24 cellular contexts compared by ENCODE assay signal in the genomic region with DNA sequence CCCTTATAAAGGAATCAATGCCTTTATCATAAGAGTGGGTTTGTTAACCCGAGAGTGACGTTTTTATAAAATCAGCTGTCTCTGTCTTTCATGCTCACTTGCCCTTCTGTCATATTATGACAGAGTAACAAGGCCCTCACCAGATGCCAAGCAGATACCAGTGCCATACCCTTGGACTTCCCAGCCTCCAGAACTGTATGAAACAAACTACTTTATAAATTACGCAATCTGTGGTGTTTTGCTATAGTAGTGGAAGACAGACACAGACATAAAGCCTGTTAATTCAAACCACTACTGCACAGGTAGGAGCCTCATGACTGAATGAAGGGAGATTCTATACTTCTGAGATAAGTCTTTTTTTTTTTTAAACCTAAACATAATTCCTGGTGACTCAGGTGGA. TPM values are rescaled to one million over a fixed set of nuclear protein-coding genes. Genes with fewer than 3 reads are reported as not detected.
DNase-seq lines count a peak whose midpoint lies in the region; ATAC-seq, FAIRE-seq and TF ChIP-seq lines count a peak whose summit lies in the region.
"Had no signal": no experiment of that assay in that cellular context is flagged by ENCODE, and none has a peak within 500 bp of the region (broad histone marks: within the 10 kb centered on the region; RNA-seq: fewer than 3 reads in every experiment).

No MANE protein-coding gene starts in this region.

- WGBS in IMR-90 (ENCODE audit: extremely low coverage in 2 of 2, insufficient read length in 1 of 2), 2 experiments, result no CpG with 5 or more reads among the region's 3 CpGs
- WGBS in K562 (ENCODE audit: insufficient coverage, low coverage, missing lambda C conversion rate), result 37% methylated on average over 3 of the region's 3 CpGs

- TF ChIP-seq POLR2A in IMR-90 (IDR thresholded peaks at IDR 0.05; ENCODE audit: low read depth, low read length) (no peak), K562 (conservative IDR thresholded peaks at IDR 0.05) (no peak)

- no peak for FAIRE-seq in K562 (lab: Jason Lieb, UNC)
- FAIRE-seq: A549, D721Med, GM12878, GM19239, H54 had no signal

- CTCF ChIA-PET in IMR-90 (lab: Yijun Ruan, JAX), result no interaction called here
- CTCF ChIA-PET in K562 (lab: Yijun Ruan, JAX; ENCODE audit: low intra/inter-chr PET ratio), result no interaction called here

- no peak overlapping the region for H3K56ac ChIP-seq in IMR-90 (ENCODE audit: extremely low read depth, insufficient read depth, low read length)

- H3K9me1 ChIP-seq in IMR-90 (ENCODE audit: insufficient read depth, low read length) (no peaks in the 10 kb centered on the region), K562 (ENCODE audit: control insufficient read depth, insufficient read depth, low read length) (no peaks in the 10 kb centered on the region)

- H3K27me3 ChIP-seq in IMR-90 (ENCODE audit: control insufficient read depth, insufficient read depth, low read length) (no peaks in the 10 kb centered on the region), K562 (ENCODE audit: control insufficient read depth in 2 of 2, insufficient read depth in 2 of 2, low read length in 2 of 2) (no peaks in the 10 kb centered on the region), osteoblast (ENCODE audit: insufficient read depth, low read length) (no peaks in the 10 kb centered on the region)
- H3K27me3 ChIP-seq: BE2C; BLaER1 treated with 17β-estradiol and CSF1 and Interleukin-3, amounts not matched to agents 10 nM and 100 nM had no signal

- no peak overlapping the region for H2AK9ac ChIP-seq in IMR-90 (replicated peaks; ENCODE audit: low read depth, low read length, poor library complexity)

- no peak overlapping the region for H3K4ac ChIP-seq in IMR-90 (ENCODE audit: low read depth, low read length)

- no peak for DNase-seq in IMR-90
- DNase-seq in K562 (ENCODE audit: extremely low read depth in 1 of 4, low spot score in 3 of 4), result no peak
- peak; percentile 19 for DNase-seq in osteoblast (ENCODE audit: insufficient read length, low spot score, missing footprints)
- DNase-seq: 8988T; ACHN; AML-193; BE2C; CD4-positive, alpha-beta T cell; CD8-positive, alpha-beta memory T cell; DMS 273 treated with DMSO at 0.1 percent for 48 hours; DMS79; EL; GDM1; HFFc6 had no signal

- no peak overlapping the region for H2BK5ac ChIP-seq in IMR-90 (ENCODE audit: low read depth, low read length, poor library complexity, severe bottlenecking)

- H3K79me2 ChIP-seq in K562 (ENCODE audit: control insufficient read depth, insufficient read depth, low read length), result no peaks in the 10 kb centered on the region
- no peaks in the 10 kb centered on the region for H3K79me2 ChIP-seq in osteoblast (ENCODE audit: insufficient read depth, low read length)

- H3K4me3 ChIP-seq in IMR-90 (ENCODE audit: insufficient read depth, low read depth, low read length) (no peak overlapping the region), K562 (no peak overlapping the region), osteoblast (ENCODE audit: insufficient read depth, low read length) (no peak overlapping the region)
- H3K4me3 ChIP-seq: A549; BLaER1 treated with 17β-estradiol and CSF1 and Interleukin-3, amounts not matched to agents 10 nM and 100 nM; GM12878; GM23338; HAP-1 had no signal

- intact Hi-C loops in IMR-90 (cut with micrococcal nuclease) (no loop called here), K562 (cut with micrococcal nuclease) (no loop called here)

- H3K23ac ChIP-seq in IMR-90 (ENCODE audit: low read depth, low read length), result no peak overlapping the region

- H3K4me1 ChIP-seq in IMR-90 (ENCODE audit: control insufficient read depth, insufficient read depth, low read length), result no peaks in the 10 kb centered on the region
- H3K4me1 ChIP-seq in K562 (replicated peaks in 1 of 2; ENCODE audit: control insufficient read depth in 2 of 2, insufficient read depth in 2 of 2, low read length in 2 of 2), result no peaks in the 10 kb centered on the region
- no peaks in the 10 kb centered on the region for H3K4me1 ChIP-seq in osteoblast (ENCODE audit: insufficient read depth, low read length)
- H3K4me1 ChIP-seq: A549; BE2C; BLaER1 treated with 17β-estradiol and CSF1 and Interleukin-3, amounts not matched to agents 10 nM and 100 nM; HAP-1 had no signal

- BruUV-seq in IMR-90 (replicated peaks; lab: Mats Ljungman, UMichigan) (no TSS peak), K562 (replicated peaks; lab: Mats Ljungman, UMichigan) (no TSS peak)

- H3K36me3 ChIP-seq in IMR-90 (ENCODE audit: control insufficient read depth, insufficient read depth, low read length), result no peaks in the 10 kb centered on the region; the same call in 1 of the 2 replicates
- H3K36me3 ChIP-seq in K562 (ENCODE audit: control insufficient read depth, insufficient read depth, low read length), result no peaks in the 10 kb centered on the region
- H3K36me3 ChIP-seq in osteoblast (ENCODE audit: insufficient read depth, low read length), result no peaks in the 10 kb centered on the region
- H3K36me3 ChIP-seq: BE2C, HAP-1 had no signal

- no peak overlapping the region for H3K18ac ChIP-seq in IMR-90 (ENCODE audit: low read depth, low read length)

- no peak for TF ChIP-seq EP300 in K562 (IDR thresholded peaks at IDR 0.05; ENCODE audit: low read length)

- H2AFZ ChIP-seq in IMR-90 (replicated peaks; ENCODE audit: low read length, poor library complexity) (no peak overlapping the region), K562 (ENCODE audit: low read depth, low read length) (no peak overlapping the region), osteoblast (ENCODE audit: low read length) (no peak overlapping the region)
- H2AFZ ChIP-seq: GM23338 had no signal

- H3K27ac ChIP-seq in IMR-90 (ENCODE audit: insufficient read depth, low read length) (no peak overlapping the region), K562 (ENCODE audit: extremely low read depth, low read depth, low read length) (no peak overlapping the region), osteoblast (ENCODE audit: low read depth, low read length) (no peak overlapping the region)
- H3K27ac ChIP-seq: A549; BLaER1 treated with 17β-estradiol and CSF1 and Interleukin-3, amounts not matched to agents 10 nM and 100 nM had no signal

- ATAC-seq in IMR-90 (ENCODE audit: low read depth) (no peak), K562 (no peak), HG03139 (IDR thresholded peaks at IDR 0.05; ENCODE audit: unreplicated experiment) (no peak), GM19328 (IDR thresholded peaks at IDR 0.05; ENCODE audit: unreplicated experiment) (no peak)
- ATAC-seq: A549, GM12878, GM23338 had no signal

- no peak overlapping the region for H2BK15ac ChIP-seq in IMR-90 (ENCODE audit: low read depth, low read length)

- TF ChIP-seq RAD21 in IMR-90 (IDR thresholded peaks at IDR 0.05; ENCODE audit: low read length), result no peak
- TF ChIP-seq RAD21 in K562 (CRISPR knock-in tag; conservative IDR thresholded peaks at IDR 0.05 in 1 of 2, IDR thresholded peaks at IDR 0.05 in 1 of 2), result no peak

- no peak overlapping the region for H4K91ac ChIP-seq in IMR-90 (ENCODE audit: insufficient read depth, low read depth, low read length)

- H3K9ac ChIP-seq in IMR-90 (ENCODE audit: low read depth, low read length) (no peak overlapping the region), K562 (ENCODE audit: insufficient read depth in 1 of 2, low read depth in 2 of 2, low read length in 2 of 2) (no peak overlapping the region)
- H3K9ac ChIP-seq: BLaER1 treated with 17β-estradiol and CSF1 and Interleukin-3, amounts not matched to agents 10 nM and 100 nM had no signal

- H4K20me1 ChIP-seq in IMR-90 (ENCODE audit: insufficient read depth, low read length) (no peaks in the 10 kb centered on the region), K562 (replicated peaks; ENCODE audit: control insufficient read depth, insufficient read depth, low read length) (no peaks in the 10 kb centered on the region), osteoblast (ENCODE audit: insufficient read depth, low read length) (no peaks in the 10 kb centered on the region)
- H4K20me1 ChIP-seq: BLaER1 treated with 17β-estradiol and CSF1 and Interleukin-3, amounts not matched to agents 10 nM and 100 nM had no signal

- no peak overlapping the region for H2AK5ac ChIP-seq in IMR-90 (ENCODE audit: low read depth, low read length)

- no peak overlapping the region for H2BK20ac ChIP-seq in IMR-90 (ENCODE audit: low read depth, low read length)

- H3K4me2 ChIP-seq in IMR-90 (ENCODE audit: low read depth, low read length) (no peak overlapping the region), K562 (ENCODE audit: insufficient read depth, low read length) (no peak overlapping the region), osteoblast (ENCODE audit: insufficient read depth, low read length) (no peak overlapping the region)
- H3K4me2 ChIP-seq: A549; BLaER1 treated with 17β-estradiol and CSF1 and Interleukin-3, amounts not matched to agents 10 nM and 100 nM; GM23338 had no signal

- no peak overlapping the region for H4K5ac ChIP-seq in IMR-90 (ENCODE audit: low read depth, low read length)

- H3K9me3 ChIP-seq in IMR-90 (ENCODE audit: control insufficient read depth, insufficient read depth, low read length) (no peaks in the 10 kb centered on the region; the same call in 1 of the 2 replicates), K562 (replicated peaks; ENCODE audit: control insufficient read depth, insufficient read depth, low read depth, low read length) (no peaks in the 10 kb centered on the region), osteoblast (ENCODE audit: low read depth, low read length) (no peaks in the 10 kb centered on the region)
- H3K9me3 ChIP-seq: BE2C had no signal

- no peaks in the 10 kb centered on the region; a peak in 2 of 4 replicates for H3K79me1 ChIP-seq in IMR-90 (ENCODE audit: low read depth in 1 of 2, low read length in 2 of 2)

- dilution Hi-C loops in IMR-90 (cut with HindIII; ENCODE audit: low sequenced_read_pairs, unreplicated experiment), result no loop called here

- in situ Hi-C loops in IMR-90 (cut with MboI; ENCODE audit: low sequenced_read_pairs) (no loop called here), K562 (cut with MboI) (no loop called here)

- H2BK120ac ChIP-seq in IMR-90 (ENCODE audit: low read depth, low read length), result no peak overlapping the region

- POLR2A ChIA-PET in IMR-90 (lab: Charles Lee; ENCODE audit: unreplicated experiment), result no interaction called here
- POLR2A ChIA-PET in K562 (lab: Yijun Ruan, JAX), result no interaction called here

- TF ChIP-seq CTCF in IMR-90 (conservative IDR thresholded peaks at IDR 0.05; ENCODE audit: low read depth, low read length) (no peak), K562 (IDR thresholded peaks at IDR 0.05 in 2 of 3, conservative IDR thresholded peaks at IDR 0.05 in 1 of 3; ENCODE audit: insufficient read depth in 2 of 3, low read depth in 1 of 3, low read length in 3 of 3) (no peak), osteoblast (IDR thresholded peaks at IDR 0.05; ENCODE audit: extremely low read depth, low read depth, low read length) (no peak)

- H3K14ac ChIP-seq in IMR-90 (replicated peaks; ENCODE audit: low read depth, low read length), result no peak overlapping the region

- no peak overlapping the region for H4K8ac ChIP-seq in IMR-90 (ENCODE audit: low read depth in 2 of 2, low read length in 2 of 2)

RNA-seq across cellular contexts. Expression of gene VN1R1, which starts 4.6 kb away (rescaled TPM):
- total RNA-seq in IMR-90 (2012; rRNA removed) (0.36 and 0.56 TPM in 2 replicates), K562 (2014; rRNA removed) (0.14 TPM in 1 of 2 replicates, not detected in the other), K562 (2014; rRNA removed; fragmentation: Illumina TruSeq; extraction: Trizol) (0.07 TPM in 1 of 2 replicates, not detected in the other), K562 (2015; rRNA removed; fragmentation: Illumina TruSeq; extraction: Trizol) (not detected in 2 replicates), K562 (2021) (not detected in 2 replicates), osteoblast (0.29 and 0.72 TPM in 2 replicates)
- polyA plus RNA-seq in IMR-90 (2012; rRNA removed) (0.14 and 0.32 TPM in 2 replicates), K562 (2011; rRNA removed) (0.10 and 0.11 TPM in 2 replicates), K562 (2014; fragmentation: Illumina TruSeq; extraction: Trizol) (not detected in 2 replicates), K562 (2014; fragmentation: Nextera tagmentation; extraction: Ambion mirVana) (under 1 TPM; 0.08 to 0.10 TPM), K562 (2014; rRNA removed) (0.04 TPM in 1 of 2 replicates, not detected in the other)
- 0.03 and 0.12 TPM in 2 replicates for polyA plus RNA-seq in IMR-90 (2012; cell fraction: cytosol; rRNA removed)
- polyA plus RNA-seq in IMR-90 (2012; cell fraction: nucleus; rRNA removed; ENCODE audit: low replicate concordance), result 0.18 and 0.79 TPM in 2 replicates
- 0.23 and 0.35 TPM in 2 replicates for total RNA-seq in K562 (2011; cell fraction: chromatin; rRNA removed; ENCODE audit: low replicate concordance)
- 0.13 and 0.33 TPM in 2 replicates for total RNA-seq in K562 (2011; cell fraction: nucleolus; rRNA removed)
- 0.46 and 0.51 TPM in 2 replicates for total RNA-seq in K562 (2011; cell fraction: nucleoplasm; rRNA removed)
- polyA plus RNA-seq in K562 (2011; cell fraction: cytosol; rRNA removed), result 0.03 TPM in 1 of 2 replicates, not detected in the other
- 0.04 and 0.07 TPM in 2 replicates for polyA plus RNA-seq in K562 (2011; cell fraction: nucleus; rRNA removed)
- 0.05 and 0.21 TPM in 2 replicates for polyA plus RNA-seq in K562 (2012)
- 0.11 TPM in 1 of 2 replicates, not detected in the other for polyA minus RNA-seq in K562 (2011; rRNA and poly(A)+ RNA removed)
- polyA minus RNA-seq in K562 (2011; cell fraction: cytosol; rRNA and poly(A)+ RNA removed), result not detected in 2 replicates
- polyA minus RNA-seq in K562 (2011; cell fraction: nucleus; rRNA and poly(A)+ RNA removed), result not detected in 2 replicates
- polyA plus RNA-seq: CD8-positive, alpha-beta memory T cell had no signal

RNA-seq across cellular contexts. Expression of gene ZNF749, which starts 17.2 kb away (rescaled TPM):
- 8.1 and 9.9 TPM in 2 replicates for total RNA-seq in IMR-90 (2012; rRNA removed)
- polyA plus RNA-seq in IMR-90 (2012; rRNA removed), result 7.0 and 7.9 TPM in 2 replicates
- polyA plus RNA-seq in IMR-90 (2012; cell fraction: cytosol; rRNA removed), result 8.1 and 17.4 TPM in 2 replicates
- 3.1 and 5.9 TPM in 2 replicates for polyA plus RNA-seq in IMR-90 (2012; cell fraction: nucleus; rRNA removed; ENCODE audit: low replicate concordance)
- total RNA-seq in K562 (2011; cell fraction: chromatin; rRNA removed; ENCODE audit: low replicate concordance), result 35.8 and 47.2 TPM in 2 replicates
- total RNA-seq in K562 (2011; cell fraction: nucleolus; rRNA removed), result 32.0 and 34.6 TPM in 2 replicates
- 40.3 and 59.6 TPM in 2 replicates for total RNA-seq in K562 (2011; cell fraction: nucleoplasm; rRNA removed)
- total RNA-seq in K562 (2014; rRNA removed), result 13.7 and 20.1 TPM in 2 replicates
- 14.8 and 15.6 TPM in 2 replicates for total RNA-seq in K562 (2014; rRNA removed; fragmentation: Illumina TruSeq; extraction: Trizol)
- total RNA-seq in K562 (2015; rRNA removed; fragmentation: Illumina TruSeq; extraction: Trizol), result 13.8 and 15.0 TPM in 2 replicates
- 16.3 and 19.2 TPM in 2 replicates for total RNA-seq in K562 (2021)
- 28.8 and 33.2 TPM in 2 replicates for polyA plus RNA-seq in K562 (2011; rRNA removed)
- polyA plus RNA-seq in K562 (2011; cell fraction: cytosol; rRNA removed), result 17.3 and 25.2 TPM in 2 replicates
- polyA plus RNA-seq in K562 (2011; cell fraction: nucleus; rRNA removed), result 17.6 and 22.5 TPM in 2 replicates
- 9.6 and 16.0 TPM in 2 replicates for polyA plus RNA-seq in K562 (2012)
- polyA plus RNA-seq in K562 (2014; fragmentation: Illumina TruSeq; extraction: Trizol), result 13.7 and 17.5 TPM in 2 replicates
- polyA plus RNA-seq in K562 (2014; fragmentation: Nextera tagmentation; extraction: Ambion mirVana), result 1 to 10 TPM; 5.3 to 7.8 TPM
- polyA plus RNA-seq in K562 (2014; rRNA removed), result 19.4 and 24.2 TPM in 2 replicates
- 21.5 and 27.8 TPM in 2 replicates for polyA minus RNA-seq in K562 (2011; rRNA and poly(A)+ RNA removed)
- 11.6 and 13.2 TPM in 2 replicates for polyA minus RNA-seq in K562 (2011; cell fraction: cytosol; rRNA and poly(A)+ RNA removed)
- 11.6 and 17.9 TPM in 2 replicates for polyA minus RNA-seq in K562 (2011; cell fraction: nucleus; rRNA and poly(A)+ RNA removed)
- total RNA-seq in osteoblast, result 5.6 and 8.7 TPM in 2 replicates

RNA-seq across cellular contexts. Expression of gene ZNF772, which starts 25.1 kb away (rescaled TPM):
- total RNA-seq in IMR-90 (2012; rRNA removed) (25.6 and 33.0 TPM in 2 replicates), K562 (2014; rRNA removed) (0.98 and 1.6 TPM in 2 replicates), K562 (2014; rRNA removed; fragmentation: Illumina TruSeq; extraction: Trizol) (1.3 and 2.0 TPM in 2 replicates), K562 (2015; rRNA removed; fragmentation: Illumina TruSeq; extraction: Trizol) (1.1 and 1.4 TPM in 2 replicates), K562 (2021) (1.2 and 1.3 TPM in 2 replicates), osteoblast (19.2 and 22.1 TPM in 2 replicates)
- polyA plus RNA-seq in IMR-90 (2012; rRNA removed) (2.9 and 4.6 TPM in 2 replicates), K562 (2011; rRNA removed) (0.70 and 1.9 TPM in 2 replicates), K562 (2014; fragmentation: Illumina TruSeq; extraction: Trizol) (0.77 and 1.1 TPM in 2 replicates), K562 (2014; fragmentation: Nextera tagmentation; extraction: Ambion mirVana) (under 1 TPM; 0.13 to 0.21 TPM), K562 (2014; rRNA removed) (0.28 and 0.51 TPM in 2 replicates)
- polyA plus RNA-seq in IMR-90 (2012; cell fraction: cytosol; rRNA removed), result 1.4 and 2.0 TPM in 2 replicates
- 1.4 and 3.5 TPM in 2 replicates for polyA plus RNA-seq in IMR-90 (2012; cell fraction: nucleus; rRNA removed; ENCODE audit: low replicate concordance)
- total RNA-seq in K562 (2011; cell fraction: chromatin; rRNA removed; ENCODE audit: low replicate concordance), result 4.5 and 6.0 TPM in 2 replicates
- 3.9 and 5.3 TPM in 2 replicates for total RNA-seq in K562 (2011; cell fraction: nucleolus; rRNA removed)
- 5.0 and 5.3 TPM in 2 replicates for total RNA-seq in K562 (2011; cell fraction: nucleoplasm; rRNA removed)
- 0.71 and 0.89 TPM in 2 replicates for polyA plus RNA-seq in K562 (2011; cell fraction: cytosol; rRNA removed)
- 0.88 and 1.6 TPM in 2 replicates for polyA plus RNA-seq in K562 (2011; cell fraction: nucleus; rRNA removed)
- 0.62 and 0.73 TPM in 2 replicates for polyA plus RNA-seq in K562 (2012)
- 1.8 and 4.8 TPM in 2 replicates for polyA minus RNA-seq in K562 (2011; rRNA and poly(A)+ RNA removed)
- 0.46 and 1.5 TPM in 2 replicates for polyA minus RNA-seq in K562 (2011; cell fraction: cytosol; rRNA and poly(A)+ RNA removed)
- 2.1 and 4.8 TPM in 2 replicates for polyA minus RNA-seq in K562 (2011; cell fraction: nucleus; rRNA and poly(A)+ RNA removed)

RNA-seq across cellular contexts. Expression of gene ZNF419, which starts 35.2 kb away (rescaled TPM):
- 13.9 and 20.3 TPM in 2 replicates for total RNA-seq in IMR-90 (2012; rRNA removed)
- polyA plus RNA-seq in IMR-90 (2012; rRNA removed), result 5.0 and 6.4 TPM in 2 replicates
- 8.9 and 9.8 TPM in 2 replicates for polyA plus RNA-seq in IMR-90 (2012; cell fraction: cytosol; rRNA removed)
- polyA plus RNA-seq in IMR-90 (2012; cell fraction: nucleus; rRNA removed; ENCODE audit: low replicate concordance), result 16.6 and 27.5 TPM in 2 replicates
- 7.7 and 13.6 TPM in 2 replicates for total RNA-seq in K562 (2011; cell fraction: chromatin; rRNA removed; ENCODE audit: low replicate concordance)
- 7.6 and 8.3 TPM in 2 replicates for total RNA-seq in K562 (2011; cell fraction: nucleolus; rRNA removed)
- total RNA-seq in K562 (2011; cell fraction: nucleoplasm; rRNA removed), result 9.8 and 12.7 TPM in 2 replicates
- 1.4 and 1.6 TPM in 2 replicates for total RNA-seq in K562 (2014; rRNA removed)
- total RNA-seq in K562 (2014; rRNA removed; fragmentation: Illumina TruSeq; extraction: Trizol), result 1.8 and 2.3 TPM in 2 replicates
- total RNA-seq in K562 (2015; rRNA removed; fragmentation: Illumina TruSeq; extraction: Trizol), result 1.2 and 1.3 TPM in 2 replicates
- 1.5 TPM in 2 replicates for total RNA-seq in K562 (2021)
- 1.7 and 5.4 TPM in 2 replicates for polyA plus RNA-seq in K562 (2011; rRNA removed)
- polyA plus RNA-seq in K562 (2011; cell fraction: cytosol; rRNA removed), result 1.8 and 3.0 TPM in 2 replicates
- polyA plus RNA-seq in K562 (2011; cell fraction: nucleus; rRNA removed), result 5.5 and 15.2 TPM in 2 replicates
- 0.99 and 1.8 TPM in 2 replicates for polyA plus RNA-seq in K562 (2012)
- polyA plus RNA-seq in K562 (2014; fragmentation: Illumina TruSeq; extraction: Trizol), result 1.3 TPM in 2 replicates
- under 1 TPM; 0.07 to 0.50 TPM for polyA plus RNA-seq in K562 (2014; fragmentation: Nextera tagmentation; extraction: Ambion mirVana)
- polyA plus RNA-seq in K562 (2014; rRNA removed), result 1.3 and 2.2 TPM in 2 replicates
- 1.6 and 3.5 TPM in 2 replicates for polyA minus RNA-seq in K562 (2011; rRNA and poly(A)+ RNA removed)
- polyA minus RNA-seq in K562 (2011; cell fraction: cytosol; rRNA and poly(A)+ RNA removed), result 1.2 TPM in 1 of 2 replicates, not detected in the other
- polyA minus RNA-seq in K562 (2011; cell fraction: nucleus; rRNA and poly(A)+ RNA removed), result 3.4 and 6.3 TPM in 2 replicates
- total RNA-seq in osteoblast, result 18.3 and 19.9 TPM in 2 replicates

RNA-seq across cellular contexts. Expression of gene ZNF17, which starts 41.3 kb away (rescaled TPM):
- 11.7 and 17.4 TPM in 2 replicates for total RNA-seq in IMR-90 (2012; rRNA removed)
- polyA plus RNA-seq in IMR-90 (2012; rRNA removed), result 3.6 and 4.3 TPM in 2 replicates
- polyA plus RNA-seq in IMR-90 (2012; cell fraction: cytosol; rRNA removed), result 6.5 and 8.0 TPM in 2 replicates
- 5.1 and 9.3 TPM in 2 replicates for polyA plus RNA-seq in IMR-90 (2012; cell fraction: nucleus; rRNA removed; ENCODE audit: low replicate concordance)
- 28.0 and 43.1 TPM in 2 replicates for total RNA-seq in K562 (2011; cell fraction: chromatin; rRNA removed; ENCODE audit: low replicate concordance)
- total RNA-seq in K562 (2011; cell fraction: nucleolus; rRNA removed), result 27.4 and 42.0 TPM in 2 replicates
- total RNA-seq in K562 (2011; cell fraction: nucleoplasm; rRNA removed), result 33.1 and 35.2 TPM in 2 replicates
- 7.7 and 8.0 TPM in 2 replicates for total RNA-seq in K562 (2014; rRNA removed)
- 8.6 and 8.9 TPM in 2 replicates for total RNA-seq in K562 (2014; rRNA removed; fragmentation: Illumina TruSeq; extraction: Trizol)
- 6.5 and 6.9 TPM in 2 replicates for total RNA-seq in K562 (2015; rRNA removed; fragmentation: Illumina TruSeq; extraction: Trizol)
- total RNA-seq in K562 (2021), result 8.3 and 8.6 TPM in 2 replicates
- polyA plus RNA-seq in K562 (2011; rRNA removed), result 6.9 and 7.3 TPM in 2 replicates
- polyA plus RNA-seq in K562 (2011; cell fraction: cytosol; rRNA removed), result 1.8 and 3.0 TPM in 2 replicates
- 10.3 and 14.2 TPM in 2 replicates for polyA plus RNA-seq in K562 (2011; cell fraction: nucleus; rRNA removed)
- 3.0 and 3.4 TPM in 2 replicates for polyA plus RNA-seq in K562 (2012)
- 5.8 and 6.0 TPM in 2 replicates for polyA plus RNA-seq in K562 (2014; fragmentation: Illumina TruSeq; extraction: Trizol)
- 1 to 10 TPM; 5.3 to 6.1 TPM for polyA plus RNA-seq in K562 (2014; fragmentation: Nextera tagmentation; extraction: Ambion mirVana)
- 3.1 and 5.8 TPM in 2 replicates for polyA plus RNA-seq in K562 (2014; rRNA removed)
- 16.8 and 21.7 TPM in 2 replicates for polyA minus RNA-seq in K562 (2011; rRNA and poly(A)+ RNA removed)
- polyA minus RNA-seq in K562 (2011; cell fraction: cytosol; rRNA and poly(A)+ RNA removed), result 4.3 and 6.3 TPM in 2 replicates
- 22.3 and 38.7 TPM in 2 replicates for polyA minus RNA-seq in K562 (2011; cell fraction: nucleus; rRNA and poly(A)+ RNA removed)
- total RNA-seq in osteoblast, result 12.7 and 15.6 TPM in 2 replicates
